In genomic region chr4:100746141-100746540, GRCh38 we compare ENCODE assay signal across 32 cellular contexts.
"Had no signal": no experiment of that assay in that cellular context is flagged by ENCODE, and none has a peak within 500 bp of the region (broad histone marks: within the 10 kb centered on the region; RNA-seq: fewer than 3 reads in every experiment).

No MANE protein-coding gene starts in this region.

- H3K36me3 Mint-ChIP-seq: activated naive CD4-positive, alpha-beta T cell treated with anti-CD3 and anti-CD28 coated beads, Interleukin-2, amount 10 ng/mL, durations not matched to agents 7 days and 5 days; activated naive CD4-positive, alpha-beta T cell treated with anti-CD3 and anti-CD28 coated beads, Interleukin-2, amount 50 U/mL, for 72 hours; activated naive CD8-positive, alpha-beta T cell treated with anti-CD3 and anti-CD28 coated beads, Interleukin-2, amount 10 ng/mL, durations not matched to agents 7 days and 5 days; brain had no signal

- H3K4me1 Mint-ChIP-seq: activated B cell treated with CpG ODN at 0.5 μM for 24 hours; activated naive CD4-positive, alpha-beta T cell treated with anti-CD3 and anti-CD28 coated beads, Interleukin-2, amount 10 ng/mL, durations not matched to agents 7 days and 5 days; activated naive CD8-positive, alpha-beta T cell treated with anti-CD3 and anti-CD28 coated beads, Interleukin-2, amount 10 ng/mL, durations not matched to agents 7 days and 5 days; brain; T-helper 17 cell had no signal

- H3K9me3 Mint-ChIP-seq: activated B cell treated with CpG ODN at 0.5 μM for 24 hours; activated CD8-positive, alpha-beta T cell treated with anti-CD3 and anti-CD28 coated beads for 36 hours; activated naive CD4-positive, alpha-beta T cell treated with anti-CD3 and anti-CD28 coated beads, Interleukin-2, amount 10 ng/mL, durations not matched to agents 7 days and 5 days; activated naive CD4-positive, alpha-beta T cell treated with anti-CD3 and anti-CD28 coated beads, Interleukin-2, amount 50 U/mL, for 72 hours; activated naive CD8-positive, alpha-beta T cell treated with anti-CD3 and anti-CD28 coated beads, Interleukin-2, amount 10 ng/mL, durations not matched to agents 7 days and 5 days; T-helper 2 cell treated with Interferon-gamma antibody and Interleukin-4, amounts not matched to agents 5 μg/mL and 100 μg/mL, for 36 hours had no signal

- H3K27ac Mint-ChIP-seq: activated B cell treated with CpG ODN at 0.5 μM for 24 hours; activated CD8-positive, alpha-beta T cell treated with anti-CD3 and anti-CD28 coated beads for 36 hours; activated naive CD4-positive, alpha-beta T cell treated with anti-CD3 and anti-CD28 coated beads, Interleukin-2, amount 10 ng/mL, durations not matched to agents 7 days and 5 days; activated naive CD4-positive, alpha-beta T cell treated with anti-CD3 and anti-CD28 coated beads, Interleukin-2, amount 50 U/mL, for 72 hours; activated naive CD8-positive, alpha-beta T cell treated with anti-CD3 and anti-CD28 coated beads, Interleukin-2, amount 10 ng/mL, durations not matched to agents 7 days and 5 days; activated T-cell treated with anti-CD3 and anti-CD28 coated beads, Interleukin-2, amount 50 U/mL, for 72 hours; brain; T-helper 17 cell; T-helper 2 cell treated with Interferon-gamma antibody and Interleukin-4, amounts not matched to agents 5 μg/mL and 100 μg/mL, for 36 hours had no signal

- H3K27me3 Mint-ChIP-seq: activated naive CD4-positive, alpha-beta T cell treated with anti-CD3 and anti-CD28 coated beads, Interleukin-2, amount 10 ng/mL, durations not matched to agents 7 days and 5 days; brain; T-helper 17 cell had no signal

- H3K4me3 Mint-ChIP-seq: activated B cell treated with CpG ODN at 0.5 μM for 24 hours; activated CD8-positive, alpha-beta T cell treated with anti-CD3 and anti-CD28 coated beads for 36 hours; activated naive CD4-positive, alpha-beta T cell treated with anti-CD3 and anti-CD28 coated beads, Interleukin-2, amount 10 ng/mL, durations not matched to agents 7 days and 5 days; activated naive CD8-positive, alpha-beta T cell treated with anti-CD3 and anti-CD28 coated beads, Interleukin-2, amount 10 ng/mL, durations not matched to agents 7 days and 5 days; activated T-cell treated with anti-CD3 and anti-CD28 coated beads, Interleukin-2, amount 50 U/mL, for 72 hours; brain; T-helper 17 cell; T-helper 2 cell treated with Interferon-gamma antibody and Interleukin-4, amounts not matched to agents 5 μg/mL and 100 μg/mL, for 36 hours had no signal

- DNase-seq: activated B cell treated with CpG ODN at 0.5 μM for 24 hours; activated CD4-positive, alpha-beta T cell treated with anti-CD3 and anti-CD28 coated beads for 48 hours; activated CD4-positive, alpha-beta T cell treated with anti-CD3 and anti-CD28 coated beads, Interleukin-2, amount 50 U/mL, for 1 hour; activated CD4-positive, alpha-beta T cell treated with anti-CD3 and anti-CD28 coated beads, Interleukin-2, amount 50 U/mL, for 48 hours; activated CD8-positive, alpha-beta memory T cell treated with anti-CD3 and anti-CD28 coated beads for 24 hours; activated CD8-positive, alpha-beta T cell treated with anti-CD3 and anti-CD28 coated beads for 36 hours; activated gamma-delta T cell; activated naive CD4-positive, alpha-beta T cell; activated naive CD4-positive, alpha-beta T cell treated with anti-CD3 and anti-CD28 coated beads, Interleukin-2, amount 10 ng/mL, durations not matched to agents 7 days and 5 days; activated naive CD8-positive, alpha-beta T cell treated with anti-CD3 and anti-CD28 coated beads, Interleukin-2, amount 10 ng/mL, durations not matched to agents 7 days and 5 days; activated T-cell treated with anti-CD3 and anti-CD28 coated beads, Interleukin-2, amount 50 U/mL, for 1 hour; activated T-cell treated with anti-CD3 and anti-CD28 coated beads, Interleukin-2, amount 50 U/mL, for 72 hours; central memory CD4-positive, alpha-beta T cell; cerebellar nuclear complex; colonic mucosa; effector CD8-positive, alpha-beta T cell; erythroblast; gastrocnemius medialis; glutamatergic neuron; T-helper 1 cell; T-helper 17 cell; T1000; WERI-Rb-1 had no signal

- ATAC-seq: activated CD4-positive, CD25-positive, alpha-beta regulatory T cell treated with anti-CD3 and anti-CD28 coated beads, Interleukin-2, amount 50 U/mL, for 24 hours; activated CD8-positive, alpha-beta T cell treated with anti-CD3 and anti-CD28 coated beads for 36 hours; activated naive CD4-positive, alpha-beta T cell treated with anti-CD3 and anti-CD28 coated beads, Interleukin-2, amount 50 U/mL, for 72 hours; activated T-cell treated with anti-CD3 and anti-CD28 coated beads, Interleukin-2, amount 50 U/mL, for 72 hours; foreskin keratinocyte; gastrocnemius medialis; T-helper 17 cell had no signal

- H3K4me3 ChIP-seq: ascending aorta, breast epithelium, cardiac muscle cell, colonic mucosa, esophagus muscularis mucosa, gastrocnemius medialis had no signal
